17 cellular contexts compared by ENCODE assay signal in the genomic region with DNA sequence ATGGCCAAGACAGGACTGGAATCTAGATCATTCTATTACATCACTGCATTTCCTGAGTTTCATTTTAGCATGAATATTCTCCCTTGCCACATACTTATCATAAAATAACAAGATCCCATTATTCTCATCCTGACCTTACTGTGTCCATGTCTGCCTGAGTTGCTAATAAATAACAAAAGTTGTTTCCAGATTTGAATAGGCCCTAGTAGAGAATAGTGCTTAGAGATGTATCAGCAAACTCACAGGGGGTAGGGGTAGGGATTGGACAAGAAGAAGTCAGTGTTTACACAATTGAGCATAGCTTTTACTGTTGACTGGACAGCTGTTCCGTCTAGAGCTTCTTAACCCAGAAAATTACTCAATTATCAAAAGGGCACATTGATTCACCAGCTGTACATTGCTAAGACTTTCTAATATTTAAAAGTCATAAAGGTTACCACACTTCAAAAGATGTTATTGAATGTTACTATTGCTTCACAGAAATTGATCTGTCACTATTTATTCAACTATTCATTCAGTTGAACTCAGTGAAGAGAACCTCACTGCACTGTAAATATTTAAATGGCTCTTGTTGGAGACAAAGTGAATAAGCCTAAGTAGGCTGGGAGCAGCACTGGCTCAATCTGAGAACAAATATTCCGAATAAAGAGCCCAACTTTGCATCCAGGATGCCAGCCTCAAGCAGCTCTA.
DNase-seq lines count a peak whose midpoint lies in the region; ATAC-seq, FAIRE-seq and TF ChIP-seq lines count a peak whose summit lies in the region.
"Had no signal": no experiment of that assay in that cellular context is flagged by ENCODE, and none has a peak within 500 bp of the region (broad histone marks: within the 10 kb centered on the region; RNA-seq: fewer than 3 reads in every experiment).

No MANE protein-coding gene starts in this region.

- no peak overlapping the region for H3K18ac ChIP-seq in trophoblast cell (ENCODE audit: low read length)

- H3K27ac ChIP-seq in astrocyte (ENCODE audit: low read depth, low read length) (no peak overlapping the region), WERI-Rb-1 (no peak overlapping the region), trophoblast cell (ENCODE audit: low read depth, low read length) (no peak overlapping the region)
- H3K27ac ChIP-seq: coronary artery, esophagus muscularis mucosa, ovary, spleen had no signal

- no peak overlapping the region for H3K4me3 Mint-ChIP-seq in astrocyte (ENCODE audit: unreplicated experiment)
- H3K4me3 Mint-ChIP-seq: activated CD4-positive, alpha-beta memory T cell treated with anti-CD3 and anti-CD28 coated beads for 36 hours; mesothelial cell of epicardium; stimulated activated naive CD8-positive, alpha-beta T cell treated with anti-CD3 and anti-CD28 coated beads, Interleukin-15, amount 100 ng/mL, for 72 hours had no signal

- peak; percentile 22 for DNase-seq in AG10803 (ENCODE audit: low read depth)
- peak; percentile 57 for DNase-seq in HCEC 1CT
- peak; percentile 39 for DNase-seq in astrocyte (ENCODE audit: low read depth)
- no peak for DNase-seq in left lobe of liver (ENCODE audit: low spot score)
- DNase-seq in HEK293T (ENCODE audit: extremely low spot score), result no peak
- no peak for DNase-seq in WERI-Rb-1
- no peak for DNase-seq in trophoblast cell
- DNase-seq: activated CD4-positive, alpha-beta memory T cell treated with anti-CD3 and anti-CD28 coated beads for 36 hours; amniotic stem cell; NCI-H1436 treated with DMSO at 0.1 percent for 48 hours; ovary; spleen; stimulated activated naive CD8-positive, alpha-beta T cell treated with anti-CD3 and anti-CD28 coated beads, Interleukin-15, amount 100 ng/mL, for 72 hours had no signal

- H3K9ac ChIP-seq in astrocyte (ENCODE audit: low read length) (no peak overlapping the region), trophoblast cell (ENCODE audit: low read length) (no peak overlapping the region)

- H2BK120ac ChIP-seq in trophoblast cell (ENCODE audit: insufficient read depth, low read length, poor library complexity), result no peak overlapping the region

- H3K27me3 Mint-ChIP-seq in astrocyte (ENCODE audit: low read depth, unreplicated experiment), result no peaks in the 10 kb centered on the region
- H3K27me3 Mint-ChIP-seq: stimulated activated naive CD8-positive, alpha-beta T cell treated with anti-CD3 and anti-CD28 coated beads, Interleukin-15, amount 100 ng/mL, for 72 hours had no signal

- H3K79me2 ChIP-seq in astrocyte (ENCODE audit: insufficient read depth, low read length) (no peaks in the 10 kb centered on the region), trophoblast cell (ENCODE audit: control insufficient read depth, insufficient read depth, low read length, poor library complexity) (no peaks in the 10 kb centered on the region)

- H3K36me3 Mint-ChIP-seq in astrocyte (ENCODE audit: low read depth, unreplicated experiment), result no peaks in the 10 kb centered on the region

- H3K4me2 ChIP-seq in astrocyte (ENCODE audit: low read length), result no peak overlapping the region
- no peak overlapping the region for H3K4me2 ChIP-seq in trophoblast cell (ENCODE audit: low read length)

- no peak for FAIRE-seq in astrocyte (lab: Jason Lieb, UNC)

- WGBS in trophoblast cell (ENCODE audit: extremely low coverage, insufficient coverage, insufficient read length), result no CpG with 5 or more reads among the region's 2 CpGs

- no peak overlapping the region for H3K4me3 ChIP-seq in AG10803 (ENCODE audit: low read length)
- H3K4me3 ChIP-seq in astrocyte (ENCODE audit: insufficient read depth, low read depth, low read length), result no peak overlapping the region
- no peak overlapping the region for H3K4me3 ChIP-seq in WERI-Rb-1 (ENCODE audit: low read depth, low read length)
- no peak overlapping the region for H3K4me3 ChIP-seq in trophoblast cell (ENCODE audit: low read depth, low read length)
- H3K4me3 ChIP-seq: coronary artery, esophagus muscularis mucosa, ovary, spleen had no signal

- H3K4me1 ChIP-seq in astrocyte (ENCODE audit: insufficient read depth, low read length), result no peaks in the 10 kb centered on the region
- no peaks in the 10 kb centered on the region for H3K4me1 ChIP-seq in trophoblast cell (ENCODE audit: control insufficient read depth in 1 of 2, insufficient read depth in 2 of 2, low read length in 2 of 2)
- H3K4me1 ChIP-seq: esophagus muscularis mucosa, spleen had no signal

- TF ChIP-seq CTCF in AG10803 (conservative IDR thresholded peaks at IDR 0.05; ENCODE audit: low read length) (no peak), astrocyte (IDR thresholded peaks at IDR 0.05; ENCODE audit: insufficient read depth, low read depth, low read length) (no peak), WERI-Rb-1 (IDR thresholded peaks at IDR 0.05; ENCODE audit: low read depth, low read length) (no peak)

- H4K8ac ChIP-seq in trophoblast cell (ENCODE audit: low read depth, low read length), result no peak overlapping the region

- peaks cover 3% of the 10 kb centered on the region for H3K4me1 Mint-ChIP-seq in astrocyte (ENCODE audit: low read depth, unreplicated experiment)
- H3K4me1 Mint-ChIP-seq: mesothelial cell of epicardium; stimulated activated naive CD8-positive, alpha-beta T cell treated with anti-CD3 and anti-CD28 coated beads, Interleukin-15, amount 100 ng/mL, for 72 hours had no signal

- H4K20me1 ChIP-seq in astrocyte (ENCODE audit: insufficient read depth, low read length), result no peaks in the 10 kb centered on the region

- H3K9me3 ChIP-seq in astrocyte (ENCODE audit: insufficient read depth, low read depth, low read length) (no peaks in the 10 kb centered on the region), WERI-Rb-1 (ENCODE audit: severe bottlenecking) (no peaks in the 10 kb centered on the region), trophoblast cell (ENCODE audit: insufficient read depth, low read depth, low read length) (no peaks in the 10 kb centered on the region)
- H3K9me3 ChIP-seq: ovary had no signal

- CTCF ChIA-PET in HEK293T (lab: Yijun Ruan, JAX), result no interaction called here

- no peak overlapping the region for H3K27ac Mint-ChIP-seq in astrocyte (ENCODE audit: unreplicated experiment)
- H3K27ac Mint-ChIP-seq: activated CD4-positive, alpha-beta memory T cell treated with anti-CD3 and anti-CD28 coated beads for 36 hours; mesothelial cell of epicardium; stimulated activated naive CD8-positive, alpha-beta T cell treated with anti-CD3 and anti-CD28 coated beads, Interleukin-15, amount 100 ng/mL, for 72 hours had no signal

- no peak overlapping the region for H3K23ac ChIP-seq in trophoblast cell (ENCODE audit: low read length)

- no peak overlapping the region for H2AFZ ChIP-seq in astrocyte (ENCODE audit: low read depth, low read length)
- H2AFZ ChIP-seq in trophoblast cell (ENCODE audit: insufficient read depth, low read length, poor library complexity), result no peak overlapping the region

- no peak overlapping the region for H2AK5ac ChIP-seq in trophoblast cell (ENCODE audit: low read length)

- H2BK5ac ChIP-seq in trophoblast cell (ENCODE audit: low read depth, low read length, poor library complexity), result no peak overlapping the region

- POLR2A ChIA-PET in HEK293T (lab: Yijun Ruan, JAX), result no interaction called here

- H3K27me3 ChIP-seq in astrocyte (ENCODE audit: insufficient read depth, low read length) (no peaks in the 10 kb centered on the region), WERI-Rb-1 (ENCODE audit: insufficient read depth, low read depth, severe bottlenecking) (no peaks in the 10 kb centered on the region), trophoblast cell (ENCODE audit: insufficient read depth, low read length) (no peaks in the 10 kb centered on the region)
- H3K27me3 ChIP-seq: esophagus muscularis mucosa, ovary, spleen had no signal

- no peak overlapping the region for H3K14ac ChIP-seq in trophoblast cell (ENCODE audit: low read length)

- H3K4ac ChIP-seq in trophoblast cell (ENCODE audit: low read depth, low read length), result no peak overlapping the region

- no peaks in the 10 kb centered on the region for H3K79me1 ChIP-seq in trophoblast cell (ENCODE audit: low read length)

- H4K12ac ChIP-seq in trophoblast cell (ENCODE audit: low read depth, low read length), result no peak overlapping the region

- H4K91ac ChIP-seq in trophoblast cell (ENCODE audit: low read depth, low read length), result no peak overlapping the region

- H2BK12ac ChIP-seq in trophoblast cell (ENCODE audit: low read length), result no peak overlapping the region

- H3K9me3 Mint-ChIP-seq in astrocyte (ENCODE audit: unreplicated experiment), result peaks cover 14% of the 10 kb centered on the region

- H3K36me3 ChIP-seq in astrocyte (ENCODE audit: insufficient read depth, low read length) (no peaks in the 10 kb centered on the region), WERI-Rb-1 (no peaks in the 10 kb centered on the region), trophoblast cell (ENCODE audit: control insufficient read depth in 1 of 2, insufficient read depth in 2 of 2, low read length in 2 of 2) (peaks cover 0 to 2% of the 10 kb centered on the region in 2 experiments)
- H3K36me3 ChIP-seq: esophagus muscularis mucosa, ovary, spleen had no signal

- ATAC-seq in left lobe of liver (peak; percentile 90), GM18519 (IDR thresholded peaks at IDR 0.05; ENCODE audit: low FRiP score, unreplicated experiment) (no peak)
- ATAC-seq: stimulated activated naive CD8-positive, alpha-beta T cell treated with anti-CD3 and anti-CD28 coated beads, Interleukin-15, amount 100 ng/mL, for 72 hours had no signal

TF ChIP-seq in HEK293T, 16 proteins besides CTCF, POLR2A, EP300 and RAD21:
- TF ChIP-seq ELF4 (IDR thresholded peaks at IDR 0.05) (no peak), LEF1 (IDR thresholded peaks at IDR 0.05; ENCODE audit: borderline replicate concordance) (no peak), TARDBP (IDR thresholded peaks at IDR 0.05) (no peak)

Comparison
In these comparisons a context has a peak if more than half of its experiments do, and no peak if none do; other contexts are left out.
1. DNase-seq: peak in AG10803 (single experiment), HCEC 1CT (single experiment) and astrocyte (single experiment); none in left lobe of liver (single experiment), HEK293T (single experiment), WERI-Rb-1 (single experiment) and trophoblast cell (0 of 2).